In genomic region chr22:50568626-50569025, GRCh38 we compare ENCODE assay signal across 32 cellular contexts. TPM values are rescaled to one million over a fixed set of nuclear protein-coding genes. Genes with fewer than 3 reads are reported as not detected.
DNase-seq lines count a peak whose midpoint lies in the region; ATAC-seq, FAIRE-seq and TF ChIP-seq lines count a peak whose summit lies in the region.
"Had no signal": no experiment of that assay in that cellular context is flagged by ENCODE, and none has a peak within 500 bp of the region (broad histone marks: within the 10 kb centered on the region; RNA-seq: fewer than 3 reads in every experiment).

No MANE protein-coding gene starts in this region.

- H3K9ac ChIP-seq in kidney (ENCODE audit: low read length in 2 of 2) = no peak overlapping the region
- no peak overlapping the region for H3K9ac ChIP-seq in trophoblast cell (ENCODE audit: low read length)
- H3K9ac ChIP-seq: neural progenitor cell had no signal

- no peak overlapping the region for H3K14ac ChIP-seq in trophoblast cell (ENCODE audit: low read length)

- H3K79me1 ChIP-seq in trophoblast cell (ENCODE audit: low read length) = no peaks in the 10 kb centered on the region

- H2BK12ac ChIP-seq in trophoblast cell (ENCODE audit: low read length) = no peak overlapping the region

- FAIRE-seq in kidney (lab: Jason Lieb, UNC) = no peak

- no peak overlapping the region for H3K27ac ChIP-seq in kidney (ENCODE audit: low read depth in 2 of 2, low read length in 2 of 2)
- no peak overlapping the region for H3K27ac ChIP-seq in trophoblast cell (ENCODE audit: low read depth, low read length)
- no peak overlapping the region for H3K27ac ChIP-seq in tibial nerve
- H3K27ac ChIP-seq: left ventricle myocardium inferior, neural progenitor cell, SJSA1, upper lobe of left lung, WERI-Rb-1 had no signal

- no peak overlapping the region for H2BK5ac ChIP-seq in trophoblast cell (ENCODE audit: low read depth, low read length, poor library complexity)

- no peak overlapping the region for H3K4me2 ChIP-seq in trophoblast cell (ENCODE audit: low read length)
- H3K4me2 ChIP-seq: neural progenitor cell had no signal

- H2AFZ ChIP-seq in trophoblast cell (ENCODE audit: insufficient read depth, low read length, poor library complexity) = no peak overlapping the region
- H2AFZ ChIP-seq: neural progenitor cell had no signal

- no peak for TF ChIP-seq POLR2A in tibial nerve (IDR thresholded peaks at IDR 0.05)

- H3K36me3 ChIP-seq in kidney (ENCODE audit: control insufficient read depth in 1 of 2, insufficient read depth in 2 of 2, low read length in 2 of 2) = peaks cover 7 to 10% of the 10 kb centered on the region in 2 donors
- H3K36me3 ChIP-seq in trophoblast cell (ENCODE audit: control insufficient read depth in 1 of 2, insufficient read depth in 2 of 2, low read length in 2 of 2) = peaks cover 53 to 56% of the 10 kb centered on the region in 2 experiments
- peaks cover 0 to 59% (median 7%) of the 10 kb centered on the region in 3 donors for H3K36me3 ChIP-seq in tibial nerve
- H3K36me3 ChIP-seq: neural progenitor cell, SJSA1 had no signal

- H4K8ac ChIP-seq in trophoblast cell (ENCODE audit: low read depth, low read length) = no peak overlapping the region

- ATAC-seq in GM18909 (IDR thresholded peaks at IDR 0.05; ENCODE audit: poor library complexity, unreplicated experiment) (no peak), HG02885 (IDR thresholded peaks at IDR 0.05; ENCODE audit: poor library complexity, unreplicated experiment) (no peak), HG03571 (IDR thresholded peaks at IDR 0.05; ENCODE audit: unreplicated experiment) (no peak)
- ATAC-seq: activated T-helper 17 cell treated with anti-CD3 and anti-CD28 coated beads, Interleukin-2, amount 50 U/mL, for 72 hours; T-cell had no signal

- no peak overlapping the region for H2AK5ac ChIP-seq in trophoblast cell (ENCODE audit: low read length)

- H3K9me3 ChIP-seq in kidney (ENCODE audit: control insufficient read depth in 1 of 2, low read length in 2 of 2) (no peaks in the 10 kb centered on the region), trophoblast cell (ENCODE audit: insufficient read depth, low read depth, low read length) (peaks cover 2% of the 10 kb centered on the region), tibial nerve (no peaks in the 10 kb centered on the region)
- H3K9me3 ChIP-seq: left ventricle myocardium inferior, SJSA1, upper lobe of left lung had no signal

- no peak overlapping the region for H2BK120ac ChIP-seq in trophoblast cell (ENCODE audit: insufficient read depth, low read length, poor library complexity)

- peak; percentile 39 for DNase-seq in COLO668 (lab: John Stamatoyannopoulos, UW; ENCODE audit: unreplicated experiment)
- peak; percentile 31 for DNase-seq in SHP77 treated with DMSO at 0.1 percent for 48 hours (lab: John Stamatoyannopoulos, UW)
- DNase-seq in kidney = peak; percentile 64
- DNase-seq in trophoblast cell = peak; percentile 73 to 76
- DNase-seq in tibial nerve (ENCODE audit: low spot score in 2 of 2) = no peak
- DNase-seq: activated CD4-positive, alpha-beta T cell treated with anti-CD3 and anti-CD28 coated beads for 4 hours; amniotic stem cell; C1 segment of cervical spinal cord; Calu3; effector memory CD4-positive, alpha-beta T cell; glutamatergic neuron; GOT3; left ventricle myocardium inferior; mesendoderm; NCI-H1436; NCI-H2107; NCI-H345; NCI-H69; stimulated activated CD4-positive, alpha-beta T cell treated with anti-CD3 and anti-CD28 coated beads, Interleukin-15, amount 100 ng/mL, for 24 hours; stimulated activated CD4-positive, alpha-beta T cell treated with anti-CD3 and anti-CD28 coated beads, Interleukin-4, amount 100 ng/mL, for 4 hours; T-cell; upper lobe of left lung; WERI-Rb-1 had no signal

- H3K4me1 ChIP-seq in kidney (ENCODE audit: control insufficient read depth in 1 of 2, insufficient read depth in 1 of 2, low read depth in 1 of 2, low read length in 2 of 2) (peaks cover 11 to 17% of the 10 kb centered on the region in 2 donors), trophoblast cell (ENCODE audit: control insufficient read depth in 1 of 2, insufficient read depth in 2 of 2, low read length in 2 of 2) (peaks cover 0 to 2% of the 10 kb centered on the region in 2 experiments), tibial nerve (peaks cover 0 to 7% (median 2%) of the 10 kb centered on the region in 4 donors)
- H3K4me1 ChIP-seq: SJSA1 had no signal

- H3K27me3 ChIP-seq in trophoblast cell (ENCODE audit: insufficient read depth, low read length) = no peaks in the 10 kb centered on the region
- H3K27me3 ChIP-seq in tibial nerve = no peaks in the 10 kb centered on the region
- H3K27me3 ChIP-seq: SJSA1, upper lobe of left lung had no signal

- H3K23ac ChIP-seq in trophoblast cell (ENCODE audit: low read length) = no peak overlapping the region

- no peaks in the 10 kb centered on the region for H3K79me2 ChIP-seq in trophoblast cell (ENCODE audit: control insufficient read depth, insufficient read depth, low read length, poor library complexity)

- no peak overlapping the region for H3K18ac ChIP-seq in trophoblast cell (ENCODE audit: low read length)

- WGBS in trophoblast cell (ENCODE audit: extremely low coverage, insufficient coverage, insufficient read length) = no CpG with 5 or more reads among the region's 7 CpGs
- 85 to 87% methylated on average over 6 to 7 of the region's 7 CpGs for WGBS in tibial nerve, 2 donors

- intact Hi-C loops in kidney (cut with DNase I) = no loop called here

- H4K91ac ChIP-seq in trophoblast cell (ENCODE audit: low read depth, low read length) = no peak overlapping the region

- TF ChIP-seq CTCF in kidney (IDR thresholded peaks at IDR 0.05; ENCODE audit: borderline replicate concordance, extremely low read depth, insufficient read depth) (no peak), tibial nerve (IDR thresholded peaks at IDR 0.05) (no peak)

- no peak for TF ChIP-seq EP300 in tibial nerve (IDR thresholded peaks at IDR 0.05)

- no peak overlapping the region for H4K12ac ChIP-seq in trophoblast cell (ENCODE audit: low read depth, low read length)

- H3K4me3 ChIP-seq in kidney (ENCODE audit: low read length in 2 of 2) (no peak overlapping the region), trophoblast cell (ENCODE audit: low read depth, low read length) (no peak overlapping the region), tibial nerve (no peak overlapping the region)
- H3K4me3 ChIP-seq: left ventricle myocardium inferior, neural progenitor cell, SJSA1, upper lobe of left lung had no signal

- H3K4ac ChIP-seq in trophoblast cell (ENCODE audit: low read depth, low read length) = no peak overlapping the region

RNA-seq across cellular contexts. Expression of gene SYCE3, which starts 5.9 kb away (rescaled TPM):
- total RNA-seq in kidney (not detected), tibial nerve (not detected)
- polyA plus RNA-seq in kidney (ENCODE audit: insufficient read depth, low read depth, low replicate concordance) = 4.6 TPM
- polyA plus RNA-seq in trophoblast cell (2013) = 0.53 and 0.62 TPM in 2 replicates
- total RNA-seq: Calu3, left ventricle myocardium inferior, myocyte, SJSA1, T-cell had no signal
- polyA plus RNA-seq: AG04450 had no signal

RNA-seq across cellular contexts. Expression of gene CPT1B, which starts 9.6 kb away (rescaled TPM):
- total RNA-seq in kidney (34.3 TPM), tibial nerve (10 to 100 TPM in 3 of 4 donors, 1 to 10 TPM in 1; 7.2 to 22.6 (median 15.1) TPM)
- polyA plus RNA-seq in kidney (ENCODE audit: insufficient read depth, low read depth, low replicate concordance) = 20.6 TPM
- 18.3 and 19.4 TPM in 2 replicates for polyA plus RNA-seq in trophoblast cell (2013)

RNA-seq across cellular contexts. Expression of gene CHKB, which starts 14.0 kb away (rescaled TPM):
- total RNA-seq in kidney (91.7 TPM), tibial nerve (10 to 100 TPM; 55.9 to 95.4 (median 74.4) TPM)
- polyA plus RNA-seq in kidney (ENCODE audit: insufficient read depth, low read depth, low replicate concordance) = 73.0 TPM
- 40.3 and 43.1 TPM in 2 replicates for polyA plus RNA-seq in trophoblast cell (2013)

RNA-seq across cellular contexts. Expression of gene KLHDC7B, which starts 22.9 kb away (rescaled TPM):
- 16.1 TPM for total RNA-seq in kidney
- 1.4 TPM for polyA plus RNA-seq in kidney (ENCODE audit: insufficient read depth, low read depth, low replicate concordance)
- polyA plus RNA-seq in trophoblast cell (2013) = 0.08 and 0.10 TPM in 2 replicates
- under 1 TPM in 1 of 4 donors, not detected in 3; 0.90 TPM for total RNA-seq in tibial nerve
- total RNA-seq: epithelial cell of proximal tubule, left ventricle myocardium inferior, myocyte had no signal

RNA-seq across cellular contexts. Expression of gene MAPK8IP2, which starts 32.0 kb away (rescaled TPM):
- total RNA-seq in kidney (1.1 TPM), tibial nerve (1 to 10 TPM; 3.0 to 6.1 (median 4.8) TPM)
- 1.0 TPM for polyA plus RNA-seq in kidney (ENCODE audit: insufficient read depth, low read depth, low replicate concordance)
- 0.58 and 0.66 TPM in 2 replicates for polyA plus RNA-seq in trophoblast cell (2013)

Comparison
In these comparisons a context has a peak if more than half of its experiments do, and no peak if none do; other contexts are left out.
1. DNase-seq: peak in COLO668 (single experiment), SHP77 treated with DMSO at 0.1 percent for 48 hours (single experiment), kidney (single experiment) and trophoblast cell (2 of 2); none in tibial nerve (0 of 2).